Comparison of ENCODE assay signal across 19 cellular contexts in the genomic region with DNA sequence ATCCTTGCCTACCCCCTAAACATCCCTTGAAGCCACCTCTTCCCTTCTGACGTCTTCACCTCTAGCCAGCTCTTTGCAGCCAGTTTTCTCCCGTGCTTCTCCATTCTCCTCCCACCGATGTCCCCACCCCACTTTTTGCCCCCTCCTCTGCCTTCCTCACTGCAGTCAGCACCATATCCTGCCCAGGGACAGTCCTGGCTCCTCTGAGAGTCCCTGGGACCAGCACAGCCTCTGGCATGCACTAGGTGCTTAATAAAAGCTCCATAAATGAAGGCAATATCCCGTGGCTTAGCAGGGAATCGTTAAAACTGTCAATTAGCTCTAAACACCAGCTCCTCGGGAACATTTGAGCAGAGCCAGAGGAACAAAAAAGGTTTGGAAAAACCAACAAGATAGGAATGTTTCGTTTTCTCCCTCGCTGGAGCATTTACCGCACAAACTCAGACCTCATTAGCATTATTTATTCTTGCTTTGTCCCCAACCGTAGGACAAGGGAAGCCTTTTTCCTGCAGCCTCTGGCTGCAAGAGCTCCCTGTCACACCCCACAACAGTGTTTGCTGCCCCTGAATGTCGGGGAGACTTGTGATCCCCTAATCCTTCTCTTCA. TPM values are rescaled to one million over a fixed set of nuclear protein-coding genes. Genes with fewer than 3 reads are reported as not detected.
DNase-seq lines count a peak whose midpoint lies in the region; ATAC-seq, FAIRE-seq and TF ChIP-seq lines count a peak whose summit lies in the region.
"Had no signal": no experiment of that assay in that cellular context is flagged by ENCODE, and none has a peak within 500 bp of the region (broad histone marks: within the 10 kb centered on the region; RNA-seq: fewer than 3 reads in every experiment).

No MANE protein-coding gene starts in this region.

- H3K4me1 Mint-ChIP-seq in chondrocyte (ENCODE audit: low read depth), result peaks cover 41% of the 10 kb centered on the region

- H3K79me1 ChIP-seq in mesendoderm (ENCODE audit: low read length), result no peaks in the 10 kb centered on the region

- CTCF ChIA-PET in HepG2 (lab: Yijun Ruan, JAX; ENCODE audit: low intra/inter-chr PET ratio, low total read pairs), result no interaction called here

- H4K5ac ChIP-seq in mesendoderm (ENCODE audit: low read length), result no peak overlapping the region

- peak overlapping the region; percentile 5 for H2BK5ac ChIP-seq in mesendoderm (ENCODE audit: low read length)

- no peak for TF ChIP-seq RAD21 in HepG2 (CRISPR knock-in tag; IDR thresholded peaks at IDR 0.05)

- TF ChIP-seq EP300 in HepG2 (IDR thresholded peaks at IDR 0.05; ENCODE audit: low read depth in 2 of 2, low read length in 2 of 2), result no peak
- TF ChIP-seq EP300 in HepG2 (CRISPR knock-in tag; IDR thresholded peaks at IDR 0.05; ENCODE audit: borderline replicate concordance), result no peak

- H2BK15ac ChIP-seq in mesendoderm (replicated peaks; ENCODE audit: low read depth), result no peak overlapping the region

- ATAC-seq in GM19397 (IDR thresholded peaks at IDR 0.05; ENCODE audit: unreplicated experiment) (no peak), omental fat pad (ENCODE audit: low FRiP score) (no peak), HepG2 (no peak)
- ATAC-seq: Panc1 had no signal

- H3K56ac ChIP-seq in mesendoderm (ENCODE audit: low read length), result peak overlapping the region; percentile 66

- H3K79me2 ChIP-seq in mesendoderm (ENCODE audit: control insufficient read depth, insufficient read depth, low read length) (no peaks in the 10 kb centered on the region), HepG2 (ENCODE audit: insufficient read depth, low read length) (no peaks in the 10 kb centered on the region)

- no peak for FAIRE-seq in HepG2 (lab: Jason Lieb, UNC)
- FAIRE-seq: G401.6 had no signal

- in situ Hi-C loops in HepG2 (cut with HindIII; ENCODE audit: extremely low pct_ligation_motif_present, low pct_unique_long_range_greater_than_20kb), result no loop called here

- H3K27me3 Mint-ChIP-seq in chondrocyte (ENCODE audit: low read depth), result no peaks in the 10 kb centered on the region

- H3K4me3 ChIP-seq in HUES64 (ENCODE audit: low read length) (no peak overlapping the region), mesendoderm (ENCODE audit: low read length) (no peak overlapping the region), tibial artery (no peak overlapping the region), HepG2 (replicated peaks in 1 of 3; ENCODE audit: insufficient read depth in 1 of 3, low read depth in 2 of 3, low read length in 3 of 3) (no peak overlapping the region)

- no peak overlapping the region for H3K4me2 ChIP-seq in mesendoderm (ENCODE audit: low read length)
- no peak overlapping the region for H3K4me2 ChIP-seq in HepG2 (ENCODE audit: low read depth, low read length)

- H3K27ac ChIP-seq in HUES64 (ENCODE audit: low read depth, low read length) (peak overlapping the region; percentile 66), mesendoderm (ENCODE audit: low read depth, low read length) (peak overlapping the region; percentile 82), tibial artery (peak overlapping the region; percentile 73 to 79), HepG2 (ENCODE audit: extremely low read length, insufficient read depth, low read length) (no peak overlapping the region)

- peak overlapping the region; percentile 84 for H3K27ac Mint-ChIP-seq in chondrocyte (ENCODE audit: unreplicated experiment)
- H3K27ac Mint-ChIP-seq: HFFc6 had no signal

- no peak overlapping the region for H2AK5ac ChIP-seq in mesendoderm (ENCODE audit: low read length)

- intact Hi-C loops in tibial artery (cut with DNase I; ENCODE audit: low total_unique reads) (no loop called here), HepG2 (cut with micrococcal nuclease; ENCODE audit: unreplicated experiment) (no loop called here)

- 20% methylated on average over 11 of the region's 11 CpGs for WGBS in HUES64
- WGBS in mesendoderm (ENCODE audit: extremely low coverage, insufficient coverage, low lambda C conversion rate), result no CpG with 5 or more reads among the region's 11 CpGs
- WGBS in HepG2 (ENCODE audit: low lambda C conversion rate), result 7% methylated on average over 11 of the region's 11 CpGs

- H3K4me3 Mint-ChIP-seq in chondrocyte (ENCODE audit: unreplicated experiment), result no peak overlapping the region
- H3K4me3 Mint-ChIP-seq: HFFc6 had no signal

- H3K9me3 ChIP-seq in HUES64 (ENCODE audit: insufficient read depth, low read depth, low read length), result no peaks in the 10 kb centered on the region
- H3K9me3 ChIP-seq in tibial artery, result no peaks in the 10 kb centered on the region
- H3K9me3 ChIP-seq in HepG2 (ENCODE audit: low read length), result no peaks in the 10 kb centered on the region

- no peak overlapping the region for H2AFZ ChIP-seq in HepG2 (ENCODE audit: low read length)

- no peaks in the 10 kb centered on the region for H4K20me1 ChIP-seq in HepG2 (ENCODE audit: insufficient read depth, low read length)

- H3K27me3 ChIP-seq in HUES64 (ENCODE audit: insufficient read depth, low read length), result no peaks in the 10 kb centered on the region
- no peaks in the 10 kb centered on the region for H3K27me3 ChIP-seq in mesendoderm (ENCODE audit: insufficient read depth, low read length, poor library complexity)
- no peaks in the 10 kb centered on the region for H3K27me3 ChIP-seq in tibial artery
- H3K27me3 ChIP-seq in HepG2 (ENCODE audit: control insufficient read depth in 1 of 2, insufficient read depth in 2 of 2, low read length in 2 of 2), result peaks cover 6 to 44% of the 10 kb centered on the region in 2 experiments

- H3K4ac ChIP-seq in mesendoderm (ENCODE audit: low read depth, low read length), result peak overlapping the region; percentile 77

- H3K18ac ChIP-seq in mesendoderm (ENCODE audit: low read length), result peak overlapping the region; percentile 43

- H4K8ac ChIP-seq in mesendoderm (ENCODE audit: low read depth, low read length), result no peak overlapping the region

- DNase-seq in chondrocyte (ENCODE audit: low spot score) (no peak), mesendoderm (peak; percentile 49), tibial artery (no peak), omental fat pad (ENCODE audit: low spot score) (no peak), HepG2 (ENCODE audit: low spot score) (no peak)
- DNase-seq: C1 segment of cervical spinal cord, DND-41, HFFc6, IMR-90, Kasumi-1, MM.1S, NCI-H1105, NCI-H1694, NCI-H524 treated with DMSO at 0.1 percent for 48 hours had no signal

- no peak overlapping the region for H3K23ac ChIP-seq in mesendoderm (ENCODE audit: low read length)

- POLR2A ChIA-PET in HepG2 (lab: Yijun Ruan, JAX), result no interaction called here

- BruUV-seq in HepG2 (replicated peaks; lab: Mats Ljungman, UMichigan), result no TSS peak

- H3K4me1 ChIP-seq in HUES64 (ENCODE audit: insufficient read depth, low read length) (peaks cover 30% of the 10 kb centered on the region), mesendoderm (ENCODE audit: control insufficient read depth, low read depth, low read length) (peaks cover 8% of the 10 kb centered on the region), tibial artery (peaks cover 0 to 35% (median 29%) of the 10 kb centered on the region in 4 donors), HepG2 (ENCODE audit: insufficient read depth, low read length) (no peaks in the 10 kb centered on the region)

- H3K36me3 Mint-ChIP-seq in chondrocyte (ENCODE audit: low read depth), result no peaks in the 10 kb centered on the region

- TF ChIP-seq CTCF in chondrocyte (IDR thresholded peaks at IDR 0.05) (no peak), tibial artery (IDR thresholded peaks at IDR 0.05) (no peak), omental fat pad (IDR thresholded peaks at IDR 0.05) (no peak), HepG2 (CRISPR knock-in tag; IDR thresholded peaks at IDR 0.05) (no peak)

- no peak for TF ChIP-seq POLR2A in HepG2 (IDR thresholded peaks at IDR 0.05; ENCODE audit: insufficient read depth in 1 of 2, low read depth in 2 of 2, low read length in 2 of 2)

- H3K36me3 ChIP-seq in HUES64 (ENCODE audit: insufficient read depth, low read length) (no peaks in the 10 kb centered on the region), mesendoderm (ENCODE audit: control insufficient read depth, insufficient read depth, low read length) (no peaks in the 10 kb centered on the region), tibial artery (no peaks in the 10 kb centered on the region), HepG2 (replicated peaks in 1 of 2; ENCODE audit: control insufficient read depth in 1 of 2, insufficient read depth in 2 of 2, low read length in 2 of 2) (no peaks in the 10 kb centered on the region)

- peak overlapping the region; percentile 3 for H2BK120ac ChIP-seq in mesendoderm (ENCODE audit: low read depth, low read length)

- H3K9ac ChIP-seq in HUES64 (ENCODE audit: low read depth, low read length) (peak overlapping the region; percentile 32), mesendoderm (ENCODE audit: low read length) (peak overlapping the region; percentile 8), HepG2 (ENCODE audit: insufficient read depth, low read depth, low read length) (no peak overlapping the region)

- no peaks in the 10 kb centered on the region for H3K9me3 Mint-ChIP-seq in chondrocyte (ENCODE audit: low read depth)
- H3K9me3 Mint-ChIP-seq: HFFc6 had no signal

RNA-seq across cellular contexts. Expression of gene MYL10, which starts 16.1 kb away (rescaled TPM):
- polyA plus RNA-seq in HUES64 (2013, experiment 1 of 2), result 0.30 TPM
- not detected for polyA plus RNA-seq in HUES64 (2013, experiment 2 of 2)
- 3.4 to 5.1 TPM (median 4.7 TPM) in 3 replicates for total RNA-seq in chondrocyte
- polyA plus RNA-seq in mesendoderm (2013, experiment 1 of 2), result 3.1 TPM
- polyA plus RNA-seq in mesendoderm (2013, experiment 2 of 2), result 2.5 TPM
- not detected for total RNA-seq in omental fat pad
- total RNA-seq in HepG2 (2016; rRNA removed; fragmentation: Illumina TruSeq; extraction: Trizol), result not detected in 2 replicates
- not detected in 2 replicates for total RNA-seq in HepG2 (2016; cell fraction: cytosol; rRNA removed; fragmentation: Illumina TruSeq; extraction: Trizol; ENCODE audit: low read depth)
- total RNA-seq in HepG2 (2016; cell fraction: insoluble cytoplasmic fraction; rRNA removed; fragmentation: Illumina TruSeq; extraction: Trizol), result not detected in 2 replicates
- total RNA-seq in HepG2 (2016; cell fraction: membrane; rRNA removed; fragmentation: Illumina TruSeq; extraction: Trizol), result not detected in 2 replicates
- total RNA-seq in HepG2 (2016; cell fraction: nucleus; rRNA removed; fragmentation: Illumina TruSeq; extraction: Trizol), result not detected in 2 replicates
- 0.16 TPM in 1 of 2 replicates, not detected in the other for polyA plus RNA-seq in HepG2 (2011; rRNA removed)
- polyA plus RNA-seq in HepG2 (2011; cell fraction: cytosol; rRNA removed), result not detected in 2 replicates
- polyA plus RNA-seq in HepG2 (2011; cell fraction: nucleus; rRNA removed), result not detected in 2 replicates
- not detected in 2 replicates for polyA plus RNA-seq in HepG2 (2012)
- not detected in 2 replicates for polyA plus RNA-seq in HepG2 (2016; cell fraction: cytosol; fragmentation: Illumina TruSeq; extraction: Trizol; ENCODE audit: low read depth)
- polyA plus RNA-seq in HepG2 (2016; cell fraction: insoluble cytoplasmic fraction; fragmentation: Illumina TruSeq; extraction: Trizol; ENCODE audit: low read depth), result not detected in 2 replicates
- polyA plus RNA-seq in HepG2 (2016; cell fraction: membrane; fragmentation: Illumina TruSeq; extraction: Trizol; ENCODE audit: low read depth), result not detected in 2 replicates
- polyA plus RNA-seq in HepG2 (2016; cell fraction: nucleus; fragmentation: Illumina TruSeq; extraction: Trizol; ENCODE audit: insufficient read depth, low read depth), result not detected in 2 replicates
- not detected in 2 replicates for polyA minus RNA-seq in HepG2 (2011; rRNA and poly(A)+ RNA removed; ENCODE audit: low replicate concordance)
- polyA minus RNA-seq in HepG2 (2011; cell fraction: cytosol; rRNA and poly(A)+ RNA removed), result not detected in 2 replicates
- polyA minus RNA-seq in HepG2 (2011; cell fraction: nucleus; rRNA and poly(A)+ RNA removed), result not detected in 2 replicates
- total RNA-seq: H4, HFFc6, IMR-90 had no signal
- polyA plus RNA-seq: IMR-90 had no signal
